In genomic region chr9:83196946-83197345, GRCh38 we compare ENCODE assay signal across 20 cellular contexts.
"Had no signal": no experiment of that assay in that cellular context is flagged by ENCODE, and none has a peak within 500 bp of the region (broad histone marks: within the 10 kb centered on the region; RNA-seq: fewer than 3 reads in every experiment).

No MANE protein-coding gene starts in this region.

- H3K4me1 ChIP-seq: esophagus muscularis mucosa, parathyroid adenoma, thyroid gland had no signal

- H3K9me3 Mint-ChIP-seq: activated CD4-positive, alpha-beta memory T cell treated with anti-CD3 and anti-CD28 coated beads, Interleukin-2, amount 10 ng/mL, durations not matched to agents 7 days and 5 days; activated naive CD4-positive, alpha-beta T cell treated with anti-CD3 and anti-CD28 coated beads for 36 hours; activated T-helper 2 cell treated with anti-CD3 and anti-CD28 coated beads, Interferon-gamma antibody, Interleukin-2, Interleukin-4, amounts not matched to agents 10 μg/mL and 5 μg/mL and 100 μg/mL, durations not matched to agents 14 hours and 24 hours and 36 hours; dendritic cell treated with granulocyte-macrophage colony-stimulating factor and Interleukin-4, amounts not matched to agents 40 ng/mL and 50 ng/mL, for 4 days; mesothelial cell of epicardium; T-helper 2 cell treated with Interferon-gamma antibody and Interleukin-4, amounts not matched to agents 5 μg/mL and 100 μg/mL, for 36 hours had no signal

- H3K9me3 ChIP-seq: esophagus muscularis mucosa, thyroid gland had no signal

- H3K27me3 ChIP-seq: hepatocyte, thyroid gland had no signal

- H3K4me3 Mint-ChIP-seq: activated CD4-positive, alpha-beta memory T cell treated with anti-CD3 and anti-CD28 coated beads, Interleukin-2, amount 10 ng/mL, durations not matched to agents 7 days and 5 days; activated CD8-positive, alpha-beta memory T cell treated with anti-CD3 and anti-CD28 coated beads, Interleukin-2, amount 10 ng/mL, durations not matched to agents 7 days and 5 days; activated naive CD4-positive, alpha-beta T cell treated with anti-CD3 and anti-CD28 coated beads for 36 hours; dendritic cell treated with granulocyte-macrophage colony-stimulating factor and Interleukin-4, amounts not matched to agents 40 ng/mL and 50 ng/mL, for 4 days; mesothelial cell of epicardium; natural killer cell treated with Interleukin-12 subunit alpha and Interleukin-12 subunit beta and Interleukin-15 and Interleukin-18, amount 100 ng/mL, for 72 hours; T-helper 2 cell treated with Interferon-gamma antibody and Interleukin-4, amounts not matched to agents 5 μg/mL and 100 μg/mL, for 36 hours had no signal

- H3K4me1 Mint-ChIP-seq: activated CD4-positive, alpha-beta memory T cell treated with anti-CD3 and anti-CD28 coated beads, Interleukin-2, amount 10 ng/mL, durations not matched to agents 7 days and 5 days; activated CD8-positive, alpha-beta memory T cell treated with anti-CD3 and anti-CD28 coated beads, Interleukin-2, amount 10 ng/mL, durations not matched to agents 7 days and 5 days had no signal

- H3K27me3 Mint-ChIP-seq: activated CD4-positive, alpha-beta memory T cell treated with anti-CD3 and anti-CD28 coated beads, Interleukin-2, amount 10 ng/mL, durations not matched to agents 7 days and 5 days; activated CD8-positive, alpha-beta memory T cell treated with anti-CD3 and anti-CD28 coated beads, Interleukin-2, amount 10 ng/mL, durations not matched to agents 7 days and 5 days had no signal

- H3K27ac ChIP-seq: esophagus muscularis mucosa, hepatocyte, parathyroid adenoma, thyroid gland had no signal

- ATAC-seq: activated CD8-positive, alpha-beta memory T cell treated with anti-CD3 and anti-CD28 coated beads, Interleukin-2, amount 10 ng/mL, durations not matched to agents 7 days and 5 days; natural killer cell treated with Interleukin-12 subunit alpha and Interleukin-12 subunit beta and Interleukin-15 and Interleukin-18, amount 100 ng/mL, for 72 hours; sciatic nerve had no signal

- H3K36me3 Mint-ChIP-seq: activated CD8-positive, alpha-beta memory T cell treated with anti-CD3 and anti-CD28 coated beads, Interleukin-2, amount 10 ng/mL, durations not matched to agents 7 days and 5 days; mesothelial cell of epicardium; natural killer cell treated with Interleukin-12 subunit alpha and Interleukin-12 subunit beta and Interleukin-15 and Interleukin-18, amount 100 ng/mL, for 72 hours had no signal

- H3K36me3 ChIP-seq: esophagus muscularis mucosa, thyroid gland had no signal

- H3K4me3 ChIP-seq: esophagus muscularis mucosa, hepatocyte, lung, smooth muscle cell, thyroid gland had no signal

- DNase-seq: activated CD4-positive, alpha-beta memory T cell treated with anti-CD3 and anti-CD28 coated beads, Interleukin-2, amount 10 ng/mL, durations not matched to agents 7 days and 5 days; activated CD4-positive, alpha-beta T cell treated with anti-CD3 and anti-CD28 coated beads for 48 hours; activated CD4-positive, CD25-positive, alpha-beta regulatory T cell; activated CD8-positive, alpha-beta memory T cell treated with anti-CD3 and anti-CD28 coated beads, Interleukin-2, amount 10 ng/mL, durations not matched to agents 7 days and 5 days; activated naive CD4-positive, alpha-beta T cell treated with anti-CD3 and anti-CD28 coated beads for 36 hours; aorta; effector CD8-positive, alpha-beta T cell; stimulated activated CD4-positive, alpha-beta T cell treated with anti-CD3 and anti-CD28 coated beads, Interleukin-4, amount 100 ng/mL, for 1 hour; thyroid gland had no signal

- H3K27ac Mint-ChIP-seq: activated CD4-positive, alpha-beta memory T cell treated with anti-CD3 and anti-CD28 coated beads, Interleukin-2, amount 10 ng/mL, durations not matched to agents 7 days and 5 days; activated CD8-positive, alpha-beta memory T cell treated with anti-CD3 and anti-CD28 coated beads, Interleukin-2, amount 10 ng/mL, durations not matched to agents 7 days and 5 days; activated naive CD4-positive, alpha-beta T cell treated with anti-CD3 and anti-CD28 coated beads for 36 hours; activated T-helper 2 cell treated with anti-CD3 and anti-CD28 coated beads, Interferon-gamma antibody, Interleukin-2, Interleukin-4, amounts not matched to agents 10 μg/mL and 5 μg/mL and 100 μg/mL, durations not matched to agents 14 hours and 24 hours and 36 hours; dendritic cell treated with granulocyte-macrophage colony-stimulating factor and Interleukin-4, amounts not matched to agents 40 ng/mL and 50 ng/mL, for 4 days; mesothelial cell of epicardium; natural killer cell treated with Interleukin-12 subunit alpha and Interleukin-12 subunit beta and Interleukin-15 and Interleukin-18, amount 100 ng/mL, for 72 hours; T-helper 2 cell treated with Interferon-gamma antibody and Interleukin-4, amounts not matched to agents 5 μg/mL and 100 μg/mL, for 36 hours had no signal
